9 cellular contexts compared by ENCODE assay signal in the genomic region with DNA sequence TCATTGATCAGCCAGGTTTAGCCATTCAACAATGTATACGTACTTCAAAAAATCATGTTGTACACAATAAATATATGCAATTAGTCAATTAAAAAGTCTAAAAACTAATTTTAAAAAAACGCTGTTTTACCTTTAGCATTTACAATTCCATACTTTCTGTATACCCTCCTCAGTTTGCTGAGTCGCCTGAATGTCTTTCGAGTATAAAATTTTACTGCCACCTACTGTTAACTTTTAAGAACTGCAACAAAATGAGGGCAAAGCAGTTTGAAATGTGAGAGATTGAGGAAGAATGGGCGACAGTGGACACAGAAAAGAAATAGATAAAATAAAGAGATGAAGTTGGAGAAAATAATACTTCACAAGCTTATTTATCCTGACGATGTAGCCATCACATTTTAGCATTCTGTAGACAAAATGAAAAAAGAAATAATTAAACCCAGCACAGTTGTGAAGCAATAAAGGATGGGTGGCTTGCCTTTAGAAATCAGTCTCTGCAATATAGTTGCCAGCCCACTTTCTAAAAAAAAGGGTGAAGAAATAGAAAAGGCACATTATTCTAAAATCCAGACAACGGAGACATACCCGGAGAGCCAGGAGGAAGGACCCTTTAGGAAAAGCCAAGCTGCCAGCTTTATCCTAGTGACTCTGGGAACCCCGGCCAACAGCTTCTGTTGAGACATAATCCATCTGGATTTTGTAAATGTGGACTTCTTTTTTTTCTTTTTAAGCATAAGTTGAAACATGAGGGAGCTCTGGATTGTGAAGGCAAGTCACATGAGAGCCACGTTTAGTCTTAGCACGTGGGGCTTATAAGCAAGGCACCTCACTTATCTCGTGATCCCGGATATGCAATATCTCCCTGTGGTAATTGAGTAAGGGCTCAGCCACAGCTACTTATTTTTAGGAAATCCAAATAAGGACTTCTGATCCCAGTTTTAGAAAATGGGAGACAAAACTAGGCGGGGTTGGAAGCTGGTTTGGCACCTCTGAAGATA.
DNase-seq lines count a peak whose midpoint lies in the region; ATAC-seq and TF ChIP-seq lines count a peak whose summit lies in the region.
"Had no signal": no experiment of that assay in that cellular context is flagged by ENCODE, and none has a peak within 500 bp of the region (broad histone marks: within the 10 kb centered on the region; RNA-seq: fewer than 3 reads in every experiment).

No MANE protein-coding gene starts in this region.

- H3K9ac ChIP-seq in stomach smooth muscle (ENCODE audit: low read length in 2 of 2): peak overlapping the region in 1 of 2 donors; percentile 12

- H3K9me3 ChIP-seq in hepatocyte (ENCODE audit: low read depth) (no peaks in the 10 kb centered on the region), stomach smooth muscle (ENCODE audit: control insufficient read depth in 2 of 2, low read length in 2 of 2) (no peaks in the 10 kb centered on the region)

- H3K27me3 ChIP-seq in hepatocyte: no peaks in the 10 kb centered on the region
- H3K27me3 ChIP-seq in stomach smooth muscle (ENCODE audit: control insufficient read depth in 1 of 2, insufficient read depth in 2 of 2, low read length in 2 of 2): no peaks in the 10 kb centered on the region

- no peak overlapping the region for H3K4me3 Mint-ChIP-seq in stimulated activated effector memory CD8-positive, alpha-beta T cell treated with anti-CD3 and anti-CD28 coated beads, Interleukin-12 subunit alpha, Interleukin-12 subunit beta, amount 100 ng/mL, for 72 hours
- H3K4me3 Mint-ChIP-seq: CD8-positive, alpha-beta memory T cell had no signal

- no peaks in the 10 kb centered on the region for H3K4me1 ChIP-seq in hepatocyte (ENCODE audit: insufficient read depth)
- peaks cover 6% of the 10 kb centered on the region for H3K4me1 ChIP-seq in stomach smooth muscle (ENCODE audit: control insufficient read depth, insufficient read depth, low read length)

- H3K27ac ChIP-seq in hepatocyte: peak overlapping the region; percentile 30
- H3K27ac ChIP-seq in stomach smooth muscle (ENCODE audit: low read length): peak overlapping the region; percentile 61

- no peaks in the 10 kb centered on the region for H3K9me3 Mint-ChIP-seq in stimulated activated effector memory CD8-positive, alpha-beta T cell treated with anti-CD3 and anti-CD28 coated beads, Interleukin-12 subunit alpha, Interleukin-12 subunit beta, amount 100 ng/mL, for 72 hours
- H3K9me3 Mint-ChIP-seq: CD8-positive, alpha-beta memory T cell had no signal

- no peaks in the 10 kb centered on the region for H3K79me2 ChIP-seq in hepatocyte

- peak; percentile 84 for ATAC-seq in HG02885 (IDR thresholded peaks at IDR 0.05; ENCODE audit: poor library complexity, unreplicated experiment)
- no peak for ATAC-seq in stimulated activated effector memory CD8-positive, alpha-beta T cell treated with anti-CD3 and anti-CD28 coated beads, Interleukin-12 subunit alpha, Interleukin-12 subunit beta, amount 100 ng/mL, for 72 hours

- H3K36me3 ChIP-seq in hepatocyte (replicated peaks; ENCODE audit: insufficient read depth, low read depth) (no peaks in the 10 kb centered on the region), stomach smooth muscle (ENCODE audit: control insufficient read depth in 2 of 2, insufficient read depth in 2 of 2, low read length in 2 of 2) (no peaks in the 10 kb centered on the region)

- no peaks in the 10 kb centered on the region for H3K9me2 ChIP-seq in hepatocyte (replicated peaks; ENCODE audit: insufficient read depth)

- peak; percentile 79 for TF ChIP-seq CTCF in hepatocyte (IDR thresholded peaks at IDR 0.05; ENCODE audit: poor library complexity)

- H3K27ac Mint-ChIP-seq in stimulated activated effector memory CD8-positive, alpha-beta T cell treated with anti-CD3 and anti-CD28 coated beads, Interleukin-12 subunit alpha, Interleukin-12 subunit beta, amount 100 ng/mL, for 72 hours: no peak overlapping the region

- H2AFZ ChIP-seq in hepatocyte: no peak overlapping the region

- H3K4me3 ChIP-seq in hepatocyte (no peak overlapping the region), stomach smooth muscle (ENCODE audit: low read length in 2 of 2) (peak overlapping the region; percentile 36 to 45)

- H3K4me2 ChIP-seq in hepatocyte: peak overlapping the region; percentile 26

- H4K20me1 ChIP-seq in hepatocyte (ENCODE audit: insufficient read depth, poor library complexity, severe bottlenecking): no peaks in the 10 kb centered on the region

- H3K36me3 Mint-ChIP-seq in stimulated activated effector memory CD8-positive, alpha-beta T cell treated with anti-CD3 and anti-CD28 coated beads, Interleukin-12 subunit alpha, Interleukin-12 subunit beta, amount 100 ng/mL, for 72 hours: no peaks in the 10 kb centered on the region
- H3K36me3 Mint-ChIP-seq: CD8-positive, alpha-beta memory T cell had no signal

- no peaks in the 10 kb centered on the region for H3K4me1 Mint-ChIP-seq in stimulated activated effector memory CD8-positive, alpha-beta T cell treated with anti-CD3 and anti-CD28 coated beads, Interleukin-12 subunit alpha, Interleukin-12 subunit beta, amount 100 ng/mL, for 72 hours
- H3K4me1 Mint-ChIP-seq: CD8-positive, alpha-beta memory T cell had no signal

- 19% methylated on average over 14 of the region's 14 CpGs for WGBS in hepatocyte (ENCODE audit: low lambda C conversion rate, missing lambda C conversion rate)

- peak; percentile 60 for DNase-seq in NCI-H510A treated with DMSO at 0.1 percent for 48 hours (lab: John Stamatoyannopoulos, UW)
- no peak for DNase-seq in NCI-H510A (lab: John Stamatoyannopoulos, UW)
- DNase-seq in NCI-H2081 treated with DMSO at 0.1 percent for 48 hours (lab: John Stamatoyannopoulos, UW): peak; percentile 24
- DNase-seq in amniotic epithelial cell (ENCODE audit: low read depth): peak; percentile 94
- peak; percentile 63 for DNase-seq in hepatocyte (ENCODE audit: low spot score)
- DNase-seq in stimulated activated effector memory CD8-positive, alpha-beta T cell treated with anti-CD3 and anti-CD28 coated beads, Interleukin-12 subunit alpha, Interleukin-12 subunit beta, amount 100 ng/mL, for 72 hours (ENCODE audit: low spot score in 2 of 2): no peak

Comparison
In these comparisons a context has a peak if more than half of its experiments do, and no peak if none do; other contexts are left out.
1. DNase-seq: peak in NCI-H510A treated with DMSO at 0.1 percent for 48 hours (single experiment), NCI-H2081 treated with DMSO at 0.1 percent for 48 hours (single experiment), amniotic epithelial cell (single experiment) and hepatocyte (single experiment); none in NCI-H510A (single experiment) and stimulated activated effector memory CD8-positive, alpha-beta T cell treated with anti-CD3 and anti-CD28 coated beads, Interleukin-12 subunit alpha, Interleukin-12 subunit beta, amount 100 ng/mL, for 72 hours (0 of 2).